In genomic region chr9:126038790-126039189, GRCh38 we compare ENCODE assay signal across 35 cellular contexts.
"Had no signal": no experiment of that assay in that cellular context is flagged by ENCODE, and none has a peak within 500 bp of the region (broad histone marks: within the 10 kb centered on the region; RNA-seq: fewer than 3 reads in every experiment).

No MANE protein-coding gene starts in this region.

- ATAC-seq: activated CD8-positive, alpha-beta memory T cell treated with anti-CD3 and anti-CD28 coated beads, Interleukin-2, amount 10 ng/mL, durations not matched to agents 7 days and 5 days; activated naive CD8-positive, alpha-beta T cell treated with anti-CD3 and anti-CD28 coated beads, Interleukin-2, amount 50 U/mL, for 24 hours; Right ventricle myocardium inferior; SK-N-SH treated with all-trans-retinoic acid at 6 μM for 48 hours; T-cell; T-helper 17 cell had no signal

- H3K36me3 ChIP-seq: WERI-Rb-1 had no signal

- H3K36me3 Mint-ChIP-seq: activated CD8-positive, alpha-beta memory T cell treated with anti-CD3 and anti-CD28 coated beads, Interleukin-2, amount 10 ng/mL, durations not matched to agents 7 days and 5 days; activated naive CD4-positive, alpha-beta T cell treated with anti-CD3 and anti-CD28 coated beads, Interleukin-2, amount 10 ng/mL, durations not matched to agents 7 days and 5 days; activated naive CD8-positive, alpha-beta T cell; brain; T-cell had no signal

- DNase-seq: activated CD4-positive, alpha-beta memory T cell treated with anti-CD3 and anti-CD28 coated beads, Interleukin-2, amount 10 ng/mL, durations not matched to agents 7 days and 5 days; activated CD4-positive, alpha-beta T cell treated with anti-CD3 and anti-CD28 coated beads for 1 hour; activated CD4-positive, alpha-beta T cell treated with anti-CD3 and anti-CD28 coated beads for 48 hours; activated CD4-positive, CD25-positive, alpha-beta regulatory T cell; activated CD8-positive, alpha-beta memory T cell treated with anti-CD3 and anti-CD28 coated beads for 24 hours; activated CD8-positive, alpha-beta memory T cell treated with anti-CD3 and anti-CD28 coated beads, Interleukin-2, amount 10 ng/mL, durations not matched to agents 7 days and 5 days; activated CD8-positive, alpha-beta memory T cell treated with anti-CD3 and anti-CD28 coated beads, Interleukin-2, amount 50 U/mL, for 48 hours; activated effector memory CD4-positive, alpha-beta T cell treated with Interleukin-2 at 50 U/mL for 16 hours; activated naive CD4-positive, alpha-beta T cell treated with anti-CD3 and anti-CD28 coated beads, Interleukin-2, amount 10 ng/mL, durations not matched to agents 7 days and 5 days; activated naive CD8-positive, alpha-beta T cell treated with anti-CD3 and anti-CD28 coated beads, Interleukin-2, amount 50 U/mL, for 24 hours; activated T-cell treated with anti-CD3 and anti-CD28 coated beads, Interleukin-2, amount 50 U/mL, for 48 hours; anterior cingulate cortex; NCI-H1092 treated with DMSO at 0.1 percent for 48 hours; NCI-H1417; NCI-H146; NCI-H187; NCI-H2029 treated with DMSO at 0.1 percent for 48 hours; NCI-H2107; NCI-H2171; NCI-H510A; NCI-H526; NCI-H748 treated with DMSO at 0.1 percent for 48 hours; NK-92 treated with Interleukin-12 subunit alpha and Interleukin-12 subunit beta, amount 100 ng/mL, for 24 hours; PC-9; SIG-M5; T-cell; T-helper 17 cell; WERI-Rb-1 had no signal

- H3K4me3 Mint-ChIP-seq: activated CD4-positive, alpha-beta memory T cell treated with anti-CD3 and anti-CD28 coated beads, Interleukin-2, amount 10 ng/mL, durations not matched to agents 7 days and 5 days; activated CD8-positive, alpha-beta memory T cell treated with anti-CD3 and anti-CD28 coated beads, Interleukin-2, amount 10 ng/mL, durations not matched to agents 7 days and 5 days; activated naive CD4-positive, alpha-beta T cell treated with anti-CD3 and anti-CD28 coated beads, Interleukin-2, amount 10 ng/mL, durations not matched to agents 7 days and 5 days; activated naive CD8-positive, alpha-beta T cell; activated naive CD8-positive, alpha-beta T cell treated with anti-CD3 and anti-CD28 coated beads, Interleukin-2, amount 50 U/mL, for 24 hours; brain; central memory CD8-positive, alpha-beta T cell; T-cell; T-helper 17 cell had no signal

- H3K4me3 ChIP-seq: PC-9 had no signal

- H3K9me3 Mint-ChIP-seq: activated CD4-positive, alpha-beta memory T cell treated with anti-CD3 and anti-CD28 coated beads, Interleukin-2, amount 10 ng/mL, durations not matched to agents 7 days and 5 days had no signal

- H3K4me1 Mint-ChIP-seq: activated CD4-positive, alpha-beta memory T cell treated with anti-CD3 and anti-CD28 coated beads, Interleukin-2, amount 10 ng/mL, durations not matched to agents 7 days and 5 days; activated CD8-positive, alpha-beta memory T cell treated with anti-CD3 and anti-CD28 coated beads, Interleukin-2, amount 10 ng/mL, durations not matched to agents 7 days and 5 days; activated naive CD4-positive, alpha-beta T cell treated with anti-CD3 and anti-CD28 coated beads, Interleukin-2, amount 10 ng/mL, durations not matched to agents 7 days and 5 days; activated naive CD8-positive, alpha-beta T cell treated with anti-CD3 and anti-CD28 coated beads, Interleukin-2, amount 50 U/mL, for 24 hours; central memory CD8-positive, alpha-beta T cell; T-cell; T-helper 17 cell had no signal

- H3K27ac Mint-ChIP-seq: activated CD4-positive, alpha-beta memory T cell treated with anti-CD3 and anti-CD28 coated beads, Interleukin-2, amount 10 ng/mL, durations not matched to agents 7 days and 5 days; activated CD8-positive, alpha-beta memory T cell treated with anti-CD3 and anti-CD28 coated beads, Interleukin-2, amount 10 ng/mL, durations not matched to agents 7 days and 5 days; activated naive CD4-positive, alpha-beta T cell treated with anti-CD3 and anti-CD28 coated beads, Interleukin-2, amount 10 ng/mL, durations not matched to agents 7 days and 5 days; activated naive CD8-positive, alpha-beta T cell; activated naive CD8-positive, alpha-beta T cell treated with anti-CD3 and anti-CD28 coated beads, Interleukin-2, amount 50 U/mL, for 24 hours; brain; T-helper 17 cell had no signal

- FAIRE-seq: RCC 7860 had no signal

- H3K27ac ChIP-seq: PC-9, RWPE1, WERI-Rb-1 had no signal
